Comparison of ENCODE assay signal across 20 cellular contexts in genomic region chr2:217914078-217914477, GRCh38.
DNase-seq lines count a peak whose midpoint lies in the region; ATAC-seq and TF ChIP-seq lines count a peak whose summit lies in the region.
"Had no signal": no experiment of that assay in that cellular context is flagged by ENCODE, and none has a peak within 500 bp of the region (broad histone marks: within the 10 kb centered on the region; RNA-seq: fewer than 3 reads in every experiment).

No MANE protein-coding gene starts in this region.

- H3K27me3 ChIP-seq in right atrium auricular region (no peaks in the 10 kb centered on the region), right lobe of liver (no peaks in the 10 kb centered on the region), smooth muscle cell (ENCODE audit: low read depth) (no peaks in the 10 kb centered on the region), vagina (no peaks in the 10 kb centered on the region)

- peaks cover 100% of the 10 kb centered on the region for H4K20me1 ChIP-seq in smooth muscle cell (ENCODE audit: low read depth)

- peak overlapping the region; percentile 96 to 99 for H3K27ac ChIP-seq in right atrium auricular region
- H3K27ac ChIP-seq in right lobe of liver: peak overlapping the region; percentile 64 to 79 (median 67)
- peak overlapping the region; percentile 33 for H3K27ac ChIP-seq in smooth muscle cell (ENCODE audit: low read depth)
- H3K27ac ChIP-seq in vagina: peak overlapping the region; percentile 91

- no CpG with 5 or more reads among the region's 1 CpG for WGBS in right lobe of liver (ENCODE audit: insufficient coverage, low coverage, low lambda C conversion rate, missing lambda C conversion rate)
- WGBS in smooth muscle cell (ENCODE audit: low lambda C conversion rate): 86% methylated on average over 1 of the region's 1 CpG

- intact Hi-C loops in cardiac septum (cut with DNase I): no loop called here
- intact Hi-C loops in right lobe of liver (cut with DNase I): no loop called here
- intact Hi-C loops in vagina (cut with DNase I): no loop called here

- H3K36me3 ChIP-seq in right atrium auricular region: peaks cover 35% of the 10 kb centered on the region
- H3K36me3 ChIP-seq in right lobe of liver: peaks cover 0 to 7% (median 2%) of the 10 kb centered on the region in 4 donors
- no peaks in the 10 kb centered on the region for H3K36me3 ChIP-seq in smooth muscle cell (ENCODE audit: low read depth)
- H3K36me3 ChIP-seq in vagina: no peaks in the 10 kb centered on the region

- H3F3A ChIP-seq in smooth muscle cell (ENCODE audit: low read depth): no peaks in the 10 kb centered on the region

- H3K4me3 ChIP-seq in right atrium auricular region (no peak overlapping the region), right lobe of liver (no peak overlapping the region), smooth muscle cell (no peak overlapping the region), vagina (no peak overlapping the region)
- H3K4me3 ChIP-seq: GM12878 had no signal

- TF ChIP-seq POLR2A in right lobe of liver (IDR thresholded peaks at IDR 0.05) (no peak), vagina (IDR thresholded peaks at IDR 0.05) (no peak)

- peaks cover 89% of the 10 kb centered on the region for H3K79me2 ChIP-seq in smooth muscle cell (ENCODE audit: low read depth)

- H3K4me1 ChIP-seq in right atrium auricular region (peaks cover 0 to 100% of the 10 kb centered on the region in 2 donors), right lobe of liver (peaks cover 3 to 97% (median 61%) of the 10 kb centered on the region in 4 donors), smooth muscle cell (ENCODE audit: low read depth) (peaks cover 8% of the 10 kb centered on the region), vagina (peaks cover 100% of the 10 kb centered on the region)

- no peak for DNase-seq in right atrium auricular region (ENCODE audit: low spot score)
- DNase-seq in cardiac septum (ENCODE audit: low spot score): no peak
- no peak for DNase-seq in right lobe of liver
- DNase-seq in smooth muscle cell (lab: John Stamatoyannopoulos, UW; ENCODE audit: unreplicated experiment): no peak
- DNase-seq in vagina (ENCODE audit: extremely low spot score in 2 of 2): no peak
- DNase-seq in SIG-M5 treated with dmso at 0.1 percent for 504 hours (lab: John Stamatoyannopoulos, UW; ENCODE audit: unreplicated experiment): no peak
- DNase-seq in HUDEP-2 (lab: John Stamatoyannopoulos, UW; ENCODE audit: unreplicated experiment in 76 of 76): no peak
- no peak for DNase-seq in NCI-H2029 treated with DMSO at 0.1 percent for 48 hours (lab: John Stamatoyannopoulos, UW)
- DNase-seq: activated CD8-positive, alpha-beta T cell treated with anti-CD3 and anti-CD28 coated beads, Interleukin-2, amount 10 ng/mL, durations not matched to agents 7 days and 5 days; activated T-cell treated with anti-CD3 and anti-CD28 coated beads, Interleukin-2, amount 50 U/mL, for 4 hours; DMS 273 treated with DMSO at 0.1 percent for 48 hours; GF-D8; immature natural killer cell; midbrain; NCI-H1105 treated with DMSO at 0.1 percent for 48 hours; NCI-H526 treated with DMSO at 0.1 percent for 48 hours; stimulated activated CD4-positive, alpha-beta T cell treated with anti-CD3 and anti-CD28 coated beads, Interleukin-4, amount 100 ng/mL, for 24 hours had no signal

- ATAC-seq in right lobe of liver: no peak
- ATAC-seq: activated CD8-positive, alpha-beta T cell treated with anti-CD3 and anti-CD28 coated beads, Interleukin-2, amount 10 ng/mL, durations not matched to agents 7 days and 5 days; activated T-cell treated with anti-CD3 and anti-CD28 coated beads, Interleukin-2, amount 50 U/mL, for 4 hours; GM12878; HCT116; WTC11 had no signal

- TF ChIP-seq CTCF in right atrium auricular region (IDR thresholded peaks at IDR 0.05): no peak
- TF ChIP-seq CTCF in right lobe of liver (IDR thresholded peaks at IDR 0.05): no peak
- TF ChIP-seq CTCF in smooth muscle cell (IDR thresholded peaks at IDR 0.05; ENCODE audit: borderline replicate concordance, insufficient read depth, poor library complexity, severe bottlenecking): no peak
- TF ChIP-seq CTCF in vagina (IDR thresholded peaks at IDR 0.05): no peak

- no peak overlapping the region for H3K4me2 ChIP-seq in smooth muscle cell

- H3K9me3 ChIP-seq in right atrium auricular region (no peaks in the 10 kb centered on the region), right lobe of liver (no peaks in the 10 kb centered on the region), smooth muscle cell (replicated peaks; ENCODE audit: low read depth) (no peaks in the 10 kb centered on the region), vagina (no peaks in the 10 kb centered on the region)

- H2AFZ ChIP-seq in smooth muscle cell (ENCODE audit: low read depth): no peak overlapping the region

- H3K9ac ChIP-seq in smooth muscle cell (ENCODE audit: low read depth): no peak overlapping the region

Comparison
In these comparisons a context has a peak if more than half of its experiments do, and no peak if none do; other contexts are left out.
1. H3K27ac ChIP-seq: peak in every context shown above with its lines; median percentile 98 in right atrium auricular region; 91 in vagina; 67 in right lobe of liver; 33 in smooth muscle cell.